1 cellular context compared by ENCODE assay signal in genomic region chr2:53668624-53669026, GRCh38.
TF ChIP-seq lines count a peak whose summit lies in the region.

No MANE protein-coding gene starts in this region.

TF ChIP-seq in K562, 482 proteins besides CTCF, POLR2A, EP300 and RAD21 (continued from another document and continues in another):
- peak; percentile 91 for TF ChIP-seq STAT5A (IDR thresholded peaks at IDR 0.05; ENCODE audit: borderline replicate concordance, low read length)
- peak; percentile 47; the same call in 1 of the 2 replicates for TF ChIP-seq BHLHE40 (IDR thresholded peaks at IDR 0.05; ENCODE audit: low read length)
- no peak for TF ChIP-seq SREBF1 (IDR thresholded peaks at IDR 0.05; ENCODE audit: borderline replicate concordance, low read depth, low read length)
- no peak for TF ChIP-seq E2F3 (CRISPR knock-in tag; IDR thresholded peaks at IDR 0.05)
- TF ChIP-seq, protein P1, sequence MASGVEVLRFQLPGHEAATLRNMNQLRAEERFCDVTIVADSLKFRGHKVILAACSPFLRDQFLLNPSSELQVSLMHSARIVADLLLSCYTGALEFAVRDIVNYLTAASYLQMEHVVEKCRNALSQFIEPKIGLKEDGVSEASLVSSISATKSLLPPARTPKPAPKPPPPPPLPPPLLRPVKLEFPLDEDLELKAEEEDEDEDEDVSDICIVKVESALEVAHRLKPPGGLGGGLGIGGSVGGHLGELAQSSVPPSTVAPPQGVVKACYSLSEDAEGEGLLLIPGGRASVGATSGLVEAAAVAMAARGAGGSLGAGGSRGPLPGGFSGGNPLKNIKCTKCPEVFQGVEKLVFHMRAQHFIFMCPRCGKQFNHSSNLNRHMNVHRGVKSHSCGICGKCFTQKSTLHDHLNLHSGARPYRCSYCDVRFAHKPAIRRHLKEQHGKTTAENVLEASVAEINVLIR (CRISPR knock-in tag; IDR thresholded peaks at IDR 0.05), result peak; percentile 61
- no peak for TF ChIP-seq HBP1 (CRISPR knock-in tag; IDR thresholded peaks at IDR 0.05)
- TF ChIP-seq ZKSCAN8 (CRISPR knock-in tag; IDR thresholded peaks at IDR 0.05), result no peak
- no peak for TF ChIP-seq FOXP1 (CRISPR knock-in tag; IDR thresholded peaks at IDR 0.05)
- no peak for TF ChIP-seq TEAD2 (tag; IDR thresholded peaks at IDR 0.05)
- no peak for TF ChIP-seq ZBTB1 (CRISPR knock-in tag; IDR thresholded peaks at IDR 0.05; ENCODE audit: borderline replicate concordance, low read depth)
- TF ChIP-seq ARNT (IDR thresholded peaks at IDR 0.05), result peak; percentile 74 to 89; a peak in 3 of 4 replicates
- TF ChIP-seq FOXA3 (CRISPR knock-in tag; conservative IDR thresholded peaks at IDR 0.05 in 1 of 2, IDR thresholded peaks at IDR 0.05 in 1 of 2), result no peak
- TF ChIP-seq KAT2B (IDR thresholded peaks at IDR 0.05; ENCODE audit: low read depth, low read length), result no peak
- TF ChIP-seq CBFB (CRISPR knock-in tag; IDR thresholded peaks at IDR 0.05), result no peak
- no peak for TF ChIP-seq ZNF436 (CRISPR knock-in tag; IDR thresholded peaks at IDR 0.05)
- no peak for TF ChIP-seq CHCHD3 (CRISPR knock-in tag; IDR thresholded peaks at IDR 0.05)
- TF ChIP-seq HNRNPH1 (optimal IDR thresholded peaks at IDR 0.05; ENCODE audit: low read depth, low read length), result no peak
- no peak for TF ChIP-seq HDAC8 (tag; IDR thresholded peaks at IDR 0.05)
- no peak for TF ChIP-seq ZKSCAN3 (CRISPR knock-in tag; IDR thresholded peaks at IDR 0.05)
- TF ChIP-seq ETS1 (conservative IDR thresholded peaks at IDR 0.05; ENCODE audit: control insufficient read depth, low read depth, low read length), result no peak
- TF ChIP-seq ESRRB (CRISPR knock-in tag; IDR thresholded peaks at IDR 0.05; ENCODE audit: borderline replicate concordance), result no peak
- peak; percentile 94 for TF ChIP-seq NCOR1 (IDR thresholded peaks at IDR 0.05)
- peak; percentile 91 for TF ChIP-seq CHAMP1 (IDR thresholded peaks at IDR 0.05)
- no peak for TF ChIP-seq PYGO2 (tag; IDR thresholded peaks at IDR 0.05)
- TF ChIP-seq U2AF2 (optimal IDR thresholded peaks at IDR 0.05; ENCODE audit: low read depth, low read length), result no peak
- TF ChIP-seq HLTF (IDR thresholded peaks at IDR 0.05), result no peak
- peak; percentile 93 for TF ChIP-seq NBN (IDR thresholded peaks at IDR 0.05; ENCODE audit: low read depth)
- TF ChIP-seq, protein P2, sequence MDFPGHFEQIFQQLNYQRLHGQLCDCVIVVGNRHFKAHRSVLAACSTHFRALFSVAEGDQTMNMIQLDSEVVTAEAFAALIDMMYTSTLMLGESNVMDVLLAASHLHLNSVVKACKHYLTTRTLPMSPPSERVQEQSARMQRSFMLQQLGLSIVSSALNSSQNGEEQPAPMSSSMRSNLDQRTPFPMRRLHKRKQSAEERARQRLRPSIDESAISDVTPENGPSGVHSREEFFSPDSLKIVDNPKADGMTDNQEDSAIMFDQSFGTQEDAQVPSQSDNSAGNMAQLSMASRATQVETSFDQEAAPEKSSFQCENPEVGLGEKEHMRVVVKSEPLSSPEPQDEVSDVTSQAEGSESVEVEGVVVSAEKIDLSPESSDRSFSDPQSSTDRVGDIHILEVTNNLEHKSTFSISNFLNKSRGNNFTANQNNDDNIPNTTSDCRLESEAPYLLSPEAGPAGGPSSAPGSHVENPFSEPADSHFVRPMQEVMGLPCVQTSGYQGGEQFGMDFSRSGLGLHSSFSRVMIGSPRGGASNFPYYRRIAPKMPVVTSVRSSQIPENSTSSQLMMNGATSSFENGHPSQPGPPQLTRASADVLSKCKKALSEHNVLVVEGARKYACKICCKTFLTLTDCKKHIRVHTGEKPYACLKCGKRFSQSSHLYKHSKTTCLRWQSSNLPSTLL (IDR thresholded peaks at IDR 0.05), result no peak
- no peak for TF ChIP-seq CCAR2 (IDR thresholded peaks at IDR 0.05; ENCODE audit: low read depth, low read length)
- TF ChIP-seq RERE (CRISPR knock-in tag; IDR thresholded peaks at IDR 0.05; ENCODE audit: borderline replicate concordance), result no peak
- no peak for TF ChIP-seq GABPB2 (CRISPR knock-in tag; conservative IDR thresholded peaks at IDR 0.05)
- TF ChIP-seq POLR2B (IDR thresholded peaks at IDR 0.05; ENCODE audit: low read depth, partially characterized antibody), result no peak
- TF ChIP-seq ZNF77 (CRISPR knock-in tag; IDR thresholded peaks at IDR 0.05), result no peak
- TF ChIP-seq, protein P3, sequence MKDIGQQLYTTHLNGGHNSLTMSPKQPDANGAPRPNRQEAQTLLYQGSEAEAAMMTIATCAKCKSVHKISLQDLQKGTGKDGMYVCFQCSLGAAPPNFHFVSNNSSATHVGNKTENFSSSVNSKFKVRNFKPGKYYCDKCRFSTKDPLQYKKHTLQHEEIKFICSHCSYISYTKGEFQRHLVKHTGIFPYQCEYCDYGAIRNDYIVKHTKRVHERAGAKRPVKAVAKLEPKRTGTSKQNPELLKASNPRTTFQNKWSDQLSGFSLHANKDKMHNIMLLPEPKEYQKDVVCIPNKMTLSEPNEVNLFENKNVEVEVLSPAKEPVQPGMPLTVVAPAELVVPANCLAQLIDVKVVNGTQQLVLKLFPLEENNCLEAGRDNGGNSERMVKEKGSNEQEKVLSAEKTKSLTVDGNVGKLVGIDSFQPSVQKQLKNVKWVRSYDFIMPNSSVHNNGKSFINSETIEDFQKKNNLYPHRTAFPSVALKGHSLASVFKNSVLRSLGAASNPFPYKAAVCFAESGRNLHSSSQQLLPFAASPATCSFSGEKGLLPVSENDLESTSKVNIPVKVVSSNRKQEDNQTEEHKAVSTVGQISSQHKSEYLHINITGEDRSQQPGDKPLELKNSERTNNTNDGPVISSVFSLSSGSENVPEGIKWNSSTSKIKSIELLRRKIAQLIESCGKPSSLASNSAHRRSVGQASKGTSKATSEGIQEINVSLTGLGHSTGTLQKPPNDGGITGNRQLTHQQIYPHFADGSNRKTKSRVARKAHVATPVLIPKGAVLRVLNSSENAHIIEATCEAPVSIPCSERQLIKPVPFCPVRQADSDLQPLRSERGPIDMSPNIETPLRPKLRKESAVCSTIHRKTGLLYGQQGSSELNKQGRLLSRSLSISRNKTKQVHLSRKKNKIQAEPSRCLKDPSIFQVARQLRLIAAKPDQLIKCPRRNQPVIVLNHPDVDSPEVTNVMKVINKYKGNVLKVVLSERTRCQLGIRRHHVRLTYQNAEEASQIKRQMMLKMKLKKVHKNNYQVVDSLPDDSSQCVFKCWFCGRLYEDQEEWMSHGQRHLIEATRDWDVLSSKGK (CRISPR knock-in tag; IDR thresholded peaks at IDR 0.05), result no peak
- no peak for TF ChIP-seq LARP7 (IDR thresholded peaks at IDR 0.05)
- TF ChIP-seq, protein P4, sequence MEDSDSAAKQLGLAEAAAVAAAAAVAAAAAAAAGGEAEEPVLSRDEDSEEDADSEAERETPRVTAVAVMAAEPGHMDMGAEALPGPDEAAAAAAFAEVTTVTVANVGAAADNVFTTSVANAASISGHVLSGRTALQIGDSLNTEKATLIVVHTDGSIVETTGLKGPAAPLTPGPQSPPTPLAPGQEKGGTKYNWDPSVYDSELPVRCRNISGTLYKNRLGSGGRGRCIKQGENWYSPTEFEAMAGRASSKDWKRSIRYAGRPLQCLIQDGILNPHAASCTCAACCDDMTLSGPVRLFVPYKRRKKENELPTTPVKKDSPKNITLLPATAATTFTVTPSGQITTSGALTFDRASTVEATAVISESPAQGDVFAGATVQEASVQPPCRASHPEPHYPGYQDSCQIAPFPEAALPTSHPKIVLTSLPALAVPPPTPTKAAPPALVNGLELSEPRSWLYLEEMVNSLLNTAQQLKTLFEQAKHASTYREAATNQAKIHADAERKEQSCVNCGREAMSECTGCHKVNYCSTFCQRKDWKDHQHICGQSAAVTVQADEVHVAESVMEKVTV (CRISPR knock-in tag; IDR thresholded peaks at IDR 0.05), result no peak
- TF ChIP-seq ZNF347 (CRISPR knock-in tag; IDR thresholded peaks at IDR 0.05; ENCODE audit: low read depth), result no peak
- no peak for TF ChIP-seq TRIM25 (IDR thresholded peaks at IDR 0.05; ENCODE audit: borderline replicate concordance)
- TF ChIP-seq POLR3A (IDR thresholded peaks at IDR 0.05; ENCODE audit: borderline replicate concordance, extremely low read depth, insufficient read depth, insufficient read length), result no peak
- TF ChIP-seq ZNF23 (CRISPR knock-in tag; IDR thresholded peaks at IDR 0.05), result no peak
